ENCODE assay signal across 31 cellular contexts in genomic region chr1:90459570-90459969, GRCh38.
"Had no signal": no experiment of that assay in that cellular context is flagged by ENCODE, and none has a peak within 500 bp of the region (broad histone marks: within the 10 kb centered on the region; RNA-seq: fewer than 3 reads in every experiment).

No MANE protein-coding gene starts in this region.

- H3K27me3 ChIP-seq: neutrophil, pancreas, spleen, testis, tibial artery, transverse colon, upper lobe of right lung, uterus had no signal

- H3K9me3 ChIP-seq: neutrophil, pancreas, psoas muscle, spleen, suprapubic skin, testis, transverse colon, upper lobe of right lung, uterus had no signal

- H3K36me3 ChIP-seq: neutrophil, pancreas, spleen, suprapubic skin, tibial artery, transverse colon, upper lobe of right lung, uterus had no signal

- H3K4me3 Mint-ChIP-seq: naive thymus-derived CD8-positive, alpha-beta T cell; natural killer cell treated with Interleukin-12 subunit alpha and Interleukin-12 subunit beta and Interleukin-15 and Interleukin-18, amount 100 ng/mL, for 72 hours; nephron progenitor cell; neural crest cell; stimulated activated memory B cell treated with anti-CD40 and anti-IgM and Interleukin-4, amounts not matched to agents 10 μg/mL and 1 μg/mL and 100 μg/mL, for 72 hours; stimulated activated naive CD8-positive, alpha-beta T cell treated with anti-CD3 and anti-CD28 coated beads, Interleukin-15, amount 100 ng/mL, for 72 hours; type B pancreatic cell had no signal

- FAIRE-seq: pancreas had no signal

- DNase-seq: naive B cell; naive thymus-derived CD8-positive, alpha-beta T cell; nephron progenitor cell; nucleus accumbens; pancreas; psoas muscle; right cardiac atrium; spleen; stimulated activated CD4-positive, alpha-beta T cell treated with anti-CD3 and anti-CD28 coated beads, Interleukin-12 subunit alpha, Interleukin-12 subunit beta, amount 100 ng/mL, for 4 hours; stimulated activated CD4-positive, alpha-beta T cell treated with anti-CD3 and anti-CD28 coated beads, Interleukin-1b, Interleukin-23, amount 100 ng/mL, for 48 hours; stimulated activated CD4-positive, alpha-beta T cell treated with anti-CD3 and anti-CD28 coated beads, Interleukin-4, amount 100 ng/mL, for 1 hour; stimulated activated CD4-positive, alpha-beta T cell treated with anti-CD3 and anti-CD28 coated beads, Interleukin-4, amount 100 ng/mL, for 4 hours; stimulated activated CD8-positive, alpha-beta memory T cell treated with anti-CD3 and anti-CD28 coated beads, Interleukin-4, amount 100 ng/mL, for 48 hours; stimulated activated naive CD4-positive, alpha-beta T cell; stimulated activated naive CD8-positive, alpha-beta T cell treated with anti-CD3 and anti-CD28 coated beads, Interleukin-15, amount 100 ng/mL, for 72 hours; stimulated activated naive CD8-positive, alpha-beta T cell treated with anti-CD3 and anti-CD28 coated beads, Interleukin-15, Interleukin-2, amounts not matched to agents 100 U/mL and 50 U/mL, for 24 hours; substantia nigra; testis; tibial artery; transverse colon; upper lobe of right lung; uterus had no signal

- H3K27me3 Mint-ChIP-seq: stimulated activated memory B cell treated with anti-CD40 and anti-IgM and Interleukin-4, amounts not matched to agents 10 μg/mL and 1 μg/mL and 100 μg/mL, for 72 hours; stimulated activated naive CD8-positive, alpha-beta T cell treated with anti-CD3 and anti-CD28 coated beads, Interleukin-15, amount 100 ng/mL, for 72 hours had no signal

- H3K36me3 Mint-ChIP-seq: naive B cell; naive thymus-derived CD8-positive, alpha-beta T cell; natural killer cell treated with Interleukin-12 subunit alpha and Interleukin-12 subunit beta and Interleukin-15 and Interleukin-18, amount 100 ng/mL, for 72 hours; stimulated activated memory B cell treated with anti-CD40 and anti-IgM and Interleukin-4, amounts not matched to agents 10 μg/mL and 1 μg/mL and 100 μg/mL, for 72 hours; type B pancreatic cell had no signal

- ATAC-seq: naive thymus-derived CD8-positive, alpha-beta T cell; natural killer cell treated with Interleukin-12 subunit alpha and Interleukin-12 subunit beta and Interleukin-15 and Interleukin-18, amount 100 ng/mL, for 72 hours; pancreas; psoas muscle; right cardiac atrium; sciatic nerve; stimulated activated memory B cell treated with anti-CD40 and anti-IgM and Interleukin-4, amounts not matched to agents 10 μg/mL and 1 μg/mL and 100 μg/mL, for 72 hours; stimulated activated naive CD8-positive, alpha-beta T cell treated with anti-CD3 and anti-CD28 coated beads, Interleukin-15, amount 100 ng/mL, for 72 hours; stimulated activated naive CD8-positive, alpha-beta T cell treated with anti-CD3 and anti-CD28 coated beads, Interleukin-15, Interleukin-2, amounts not matched to agents 100 U/mL and 50 U/mL, for 24 hours; upper lobe of right lung had no signal

- H3K4me2 ChIP-seq: smooth muscle cell had no signal

- H3K4me1 ChIP-seq: pancreas, psoas muscle, spleen, suprapubic skin, testis, tibial artery, transverse colon, upper lobe of right lung, uterus had no signal

- H3K9me3 Mint-ChIP-seq: naive thymus-derived CD8-positive, alpha-beta T cell; natural killer cell treated with Interleukin-12 subunit alpha and Interleukin-12 subunit beta and Interleukin-15 and Interleukin-18, amount 100 ng/mL, for 72 hours; nephron progenitor cell; neural crest cell; stimulated activated memory B cell treated with anti-CD40 and anti-IgM and Interleukin-4, amounts not matched to agents 10 μg/mL and 1 μg/mL and 100 μg/mL, for 72 hours; stimulated activated naive CD8-positive, alpha-beta T cell treated with anti-CD3 and anti-CD28 coated beads, Interleukin-15, amount 100 ng/mL, for 72 hours; type B pancreatic cell had no signal

- H3K4me3 ChIP-seq: pancreas, psoas muscle, skin epidermis, smooth muscle cell, spleen, suprapubic skin, testis, tibial artery, transverse colon, upper lobe of right lung, uterus had no signal

- H3K27ac ChIP-seq: neutrophil, pancreas, psoas muscle, skin epidermis, spleen, suprapubic skin, testis, tibial artery, transverse colon, upper lobe of right lung, uterus had no signal

- H3K27ac Mint-ChIP-seq: naive thymus-derived CD8-positive, alpha-beta T cell; natural killer cell treated with Interleukin-12 subunit alpha and Interleukin-12 subunit beta and Interleukin-15 and Interleukin-18, amount 100 ng/mL, for 72 hours; nephron progenitor cell; stimulated activated memory B cell treated with anti-CD40 and anti-IgM and Interleukin-4, amounts not matched to agents 10 μg/mL and 1 μg/mL and 100 μg/mL, for 72 hours; stimulated activated naive CD8-positive, alpha-beta T cell treated with anti-CD3 and anti-CD28 coated beads, Interleukin-15, amount 100 ng/mL, for 72 hours; type B pancreatic cell had no signal

- H3K4me1 Mint-ChIP-seq: naive B cell; naive thymus-derived CD8-positive, alpha-beta T cell; neural crest cell; stimulated activated memory B cell treated with anti-CD40 and anti-IgM and Interleukin-4, amounts not matched to agents 10 μg/mL and 1 μg/mL and 100 μg/mL, for 72 hours; stimulated activated naive CD8-positive, alpha-beta T cell treated with anti-CD3 and anti-CD28 coated beads, Interleukin-15, amount 100 ng/mL, for 72 hours had no signal
